Comparison of ENCODE assay signal across 30 cellular contexts in the genomic region with DNA sequence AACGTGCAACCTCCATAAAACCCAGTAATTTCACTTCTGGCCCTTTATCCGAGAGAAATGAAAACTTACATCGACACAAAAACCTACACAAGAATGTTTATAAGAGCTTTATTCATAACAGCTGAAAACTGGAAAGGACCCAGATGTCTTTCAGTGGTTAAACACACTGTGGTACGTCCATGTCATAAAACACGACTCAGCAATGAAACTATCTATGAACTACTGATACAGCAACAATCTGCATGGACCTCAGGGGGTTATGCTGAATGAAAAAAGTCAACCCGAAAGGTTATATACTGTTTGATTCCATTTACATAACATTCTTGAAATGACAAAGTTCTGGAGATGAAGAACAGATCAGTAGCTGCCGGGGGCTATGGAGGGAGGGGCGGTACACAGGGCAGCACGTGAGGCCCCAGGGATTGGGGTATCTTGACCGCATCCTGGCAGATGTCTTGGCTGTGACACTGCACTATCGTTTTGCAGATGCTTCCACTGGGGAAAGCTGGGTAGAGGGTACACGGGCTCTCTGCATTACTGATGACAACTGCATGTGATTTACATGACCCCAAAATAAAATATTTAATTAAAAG. TPM values are rescaled to one million over a fixed set of nuclear protein-coding genes. Genes with fewer than 3 reads are reported as not detected.
DNase-seq lines count a peak whose midpoint lies in the region; ATAC-seq and TF ChIP-seq lines count a peak whose summit lies in the region.
"Had no signal": no experiment of that assay in that cellular context is flagged by ENCODE, and none has a peak within 500 bp of the region (broad histone marks: within the 10 kb centered on the region; RNA-seq: fewer than 3 reads in every experiment).

No MANE protein-coding gene starts in this region.

- H3K27ac Mint-ChIP-seq in activated T-cell treated with anti-CD3 and anti-CD28 coated beads, Interleukin-2, amount 50 U/mL, for 72 hours, result peak overlapping the region; percentile 63
- no peak overlapping the region for H3K27ac Mint-ChIP-seq in CD4-positive, CD25-positive, alpha-beta regulatory T cell
- H3K27ac Mint-ChIP-seq in activated B cell treated with CpG ODN at 0.5 μM for 24 hours, result peak overlapping the region; percentile 66
- peak overlapping the region in 4 of 9 donors; percentile 32 to 74 (median 35) for H3K27ac Mint-ChIP-seq in naive thymus-derived CD4-positive, alpha-beta T cell
- H3K27ac Mint-ChIP-seq: mesothelial cell of epicardium had no signal

- intact Hi-C loops in activated B cell treated with CpG ODN at 0.5 μM for 24 hours (cut with micrococcal nuclease), result no loop called here
- intact Hi-C loops in naive thymus-derived CD4-positive, alpha-beta T cell (cut with micrococcal nuclease), result no loop called here

- H3K27me3 ChIP-seq in CD4-positive, CD25-positive, alpha-beta regulatory T cell (ENCODE audit: control insufficient read depth, insufficient read depth, low read length), result no peaks in the 10 kb centered on the region
- H3K27me3 ChIP-seq in naive thymus-derived CD4-positive, alpha-beta T cell (ENCODE audit: control insufficient read depth in 2 of 2, insufficient read depth in 2 of 2, low read length in 2 of 2), result no peaks in the 10 kb centered on the region
- H3K27me3 ChIP-seq: ovary, SJCRH30, upper lobe of right lung had no signal

- H3K36me3 Mint-ChIP-seq in activated T-cell treated with anti-CD3 and anti-CD28 coated beads, Interleukin-2, amount 50 U/mL, for 72 hours (ENCODE audit: insufficient read depth in 2 of 2), result peaks cover 7 to 17% of the 10 kb centered on the region in 2 donors
- H3K36me3 Mint-ChIP-seq in CD4-positive, CD25-positive, alpha-beta regulatory T cell, result peaks cover 25% of the 10 kb centered on the region
- H3K36me3 Mint-ChIP-seq in activated B cell treated with CpG ODN at 0.5 μM for 24 hours (ENCODE audit: low read depth), result peaks cover 15% of the 10 kb centered on the region
- peaks cover 0 to 28% (median 12%) of the 10 kb centered on the region in 5 donors for H3K36me3 Mint-ChIP-seq in naive thymus-derived CD4-positive, alpha-beta T cell

- H3K9me3 ChIP-seq in CD4-positive, CD25-positive, alpha-beta regulatory T cell (ENCODE audit: control insufficient read depth in 2 of 2, low read length in 2 of 2), result no peaks in the 10 kb centered on the region
- H3K9me3 ChIP-seq in naive thymus-derived CD4-positive, alpha-beta T cell (ENCODE audit: control insufficient read depth in 2 of 3, low read length in 3 of 3), result no peaks in the 10 kb centered on the region
- H3K9me3 ChIP-seq: ovary, SJCRH30, upper lobe of right lung had no signal

- no peak for TF ChIP-seq CTCF in activated B cell treated with CpG ODN at 0.5 μM for 24 hours (IDR thresholded peaks at IDR 0.05)

- peak overlapping the region; percentile 63 to 73 for H3K4me3 Mint-ChIP-seq in activated T-cell treated with anti-CD3 and anti-CD28 coated beads, Interleukin-2, amount 50 U/mL, for 72 hours
- peak overlapping the region in 3 of 4 donors; percentile 46 to 85 (median 80) for H3K4me3 Mint-ChIP-seq in CD4-positive, CD25-positive, alpha-beta regulatory T cell
- H3K4me3 Mint-ChIP-seq in activated B cell treated with CpG ODN at 0.5 μM for 24 hours, result peak overlapping the region; percentile 65
- peak overlapping the region in 6 of 10 donors; percentile 18 to 65 (median 38) for H3K4me3 Mint-ChIP-seq in naive thymus-derived CD4-positive, alpha-beta T cell
- H3K4me3 Mint-ChIP-seq: mesothelial cell of epicardium had no signal

- peaks cover 49% of the 10 kb centered on the region for H3K4me1 Mint-ChIP-seq in activated T-cell treated with anti-CD3 and anti-CD28 coated beads, Interleukin-2, amount 50 U/mL, for 72 hours (ENCODE audit: low read depth)
- peaks cover 12 to 49% (median 37%) of the 10 kb centered on the region in 4 donors for H3K4me1 Mint-ChIP-seq in CD4-positive, CD25-positive, alpha-beta regulatory T cell
- H3K4me1 Mint-ChIP-seq in activated B cell treated with CpG ODN at 0.5 μM for 24 hours, result peaks cover 43% of the 10 kb centered on the region
- H3K4me1 Mint-ChIP-seq in naive thymus-derived CD4-positive, alpha-beta T cell, result peaks cover 30 to 51% (median 44%) of the 10 kb centered on the region in 7 donors

- H3K4me1 ChIP-seq in CD4-positive, CD25-positive, alpha-beta regulatory T cell (ENCODE audit: control insufficient read depth, insufficient read depth, low read length, poor library complexity, severe bottlenecking), result no peaks in the 10 kb centered on the region
- H3K4me1 ChIP-seq in naive thymus-derived CD4-positive, alpha-beta T cell (ENCODE audit: control insufficient read depth in 2 of 2, insufficient read depth in 2 of 2, low read length in 2 of 2), result no peaks in the 10 kb centered on the region
- H3K4me1 ChIP-seq: SJCRH30 had no signal

- H3K36me3 ChIP-seq in CD4-positive, CD25-positive, alpha-beta regulatory T cell (ENCODE audit: control insufficient read depth, insufficient read depth, low read length), result peaks cover 6% of the 10 kb centered on the region
- H3K36me3 ChIP-seq in naive thymus-derived CD4-positive, alpha-beta T cell (ENCODE audit: control insufficient read depth in 2 of 3, insufficient read depth in 3 of 3, low read length in 3 of 3), result peaks cover 0 to 16% (median 0%) of the 10 kb centered on the region in 3 experiments
- H3K36me3 ChIP-seq: ovary, SJCRH30 had no signal

- POLR2A ChIA-PET in activated B cell treated with CpG ODN at 0.5 μM for 24 hours (lab: Charles Lee), result interaction anchor here (1.1 kb wide), 1 partner anchor 57 kb away, joined by 4 read pairs; the partner anchor contains the start of gene PDCD6
- POLR2A ChIA-PET in naive thymus-derived CD4-positive, alpha-beta T cell (lab: Charles Lee), result interaction anchor here (0.6 kb wide), 1 partner anchor 248 kb away, joined by 3 read pairs; no protein-coding TSS in a partner anchor

- no peak for ATAC-seq in activated T-cell treated with anti-CD3 and anti-CD28 coated beads, Interleukin-2, amount 50 U/mL, for 72 hours (replicated peaks in 1 of 2)
- ATAC-seq in CD4-positive, CD25-positive, alpha-beta regulatory T cell (ENCODE audit: low read depth in 2 of 2), result no peak
- ATAC-seq in activated B cell treated with CpG ODN at 0.5 μM for 24 hours (ENCODE audit: low read depth), result peak; percentile 19
- no peak for ATAC-seq in naive thymus-derived CD4-positive, alpha-beta T cell
- ATAC-seq: left ventricle myocardium superior, upper lobe of right lung had no signal

- CTCF ChIA-PET in activated B cell treated with CpG ODN at 0.5 μM for 24 hours (lab: Charles Lee), result interaction anchor here (1.1 kb wide), 1 partner anchor 26 kb away, joined by 4 read pairs; no protein-coding TSS in a partner anchor
- CTCF ChIA-PET in naive thymus-derived CD4-positive, alpha-beta T cell (lab: Charles Lee), result no interaction called here

- H3K4me3 ChIP-seq in CD4-positive, CD25-positive, alpha-beta regulatory T cell (ENCODE audit: low read depth, low read length), result no peak overlapping the region
- H3K4me3 ChIP-seq in naive thymus-derived CD4-positive, alpha-beta T cell (ENCODE audit: low read length), result no peak overlapping the region
- H3K4me3 ChIP-seq: ovary, SJCRH30, upper lobe of right lung had no signal

- H3K9me3 Mint-ChIP-seq in activated T-cell treated with anti-CD3 and anti-CD28 coated beads, Interleukin-2, amount 50 U/mL, for 72 hours, result no peaks in the 10 kb centered on the region
- no peaks in the 10 kb centered on the region for H3K9me3 Mint-ChIP-seq in CD4-positive, CD25-positive, alpha-beta regulatory T cell
- H3K9me3 Mint-ChIP-seq in activated B cell treated with CpG ODN at 0.5 μM for 24 hours, result no peaks in the 10 kb centered on the region
- H3K9me3 Mint-ChIP-seq in naive thymus-derived CD4-positive, alpha-beta T cell, result no peaks in the 10 kb centered on the region
- H3K9me3 Mint-ChIP-seq: mesothelial cell of epicardium, naive B cell had no signal

- no peak for DNase-seq in activated T-cell treated with anti-CD3 and anti-CD28 coated beads, Interleukin-2, amount 50 U/mL, for 72 hours
- DNase-seq in activated T-cell treated with anti-CD3 and anti-CD28 coated beads, Interleukin-2, amount 50 U/mL, for 1 hour, result no peak
- no peak for DNase-seq in CD4-positive, CD25-positive, alpha-beta regulatory T cell
- DNase-seq in activated B cell treated with CpG ODN at 0.5 μM for 24 hours (no peak), NCI-H187 treated with DMSO at 0.1 percent for 48 hours (lab: John Stamatoyannopoulos, UW) (no peak), germinal center (ENCODE audit: low spot score) (no peak), occipital lobe (lab: John Stamatoyannopoulos, UW) (no peak)
- no peak for DNase-seq in naive thymus-derived CD4-positive, alpha-beta T cell
- DNase-seq: ACHN; activated CD4-positive, CD25-positive, alpha-beta regulatory T cell treated with anti-CD3 and anti-CD28 coated beads, Interleukin-2, amount 50 U/mL, for 72 hours; effector CD8-positive, alpha-beta T cell; glutamatergic neuron; islet precursor cell; KG1; left ventricle myocardium superior; naive B cell; NCI-H1436 treated with DMSO at 0.1 percent for 48 hours; NCI-H446; NCI-H774; ovary; SJCRH30; small intestine; T-helper 1 cell had no signal

- no peaks in the 10 kb centered on the region for H3K27me3 Mint-ChIP-seq in activated T-cell treated with anti-CD3 and anti-CD28 coated beads, Interleukin-2, amount 50 U/mL, for 72 hours (ENCODE audit: low read depth)
- peaks cover under 1% of the 10 kb centered on the region for H3K27me3 Mint-ChIP-seq in CD4-positive, CD25-positive, alpha-beta regulatory T cell
- H3K27me3 Mint-ChIP-seq in activated B cell treated with CpG ODN at 0.5 μM for 24 hours, result no peaks in the 10 kb centered on the region
- H3K27me3 Mint-ChIP-seq in naive thymus-derived CD4-positive, alpha-beta T cell, result peaks cover 0 to under 1% (median 0%) of the 10 kb centered on the region in 5 donors
- H3K27me3 Mint-ChIP-seq: naive B cell had no signal

- no peak overlapping the region for H3K27ac ChIP-seq in CD4-positive, CD25-positive, alpha-beta regulatory T cell (ENCODE audit: insufficient read depth, low read length, poor library complexity, severe bottlenecking)
- H3K27ac ChIP-seq in naive thymus-derived CD4-positive, alpha-beta T cell (ENCODE audit: low read depth, low read length), result no peak overlapping the region
- H3K27ac ChIP-seq: C4-2B, ovary, SJCRH30, upper lobe of right lung had no signal

RNA-seq across cellular contexts. Expression of gene CCDC127, which starts 4.1 kb away (rescaled TPM):
- total RNA-seq in activated T-cell treated with anti-CD3 and anti-CD28 coated beads, Interleukin-2, amount 50 U/mL, for 72 hours, result 1 to 10 TPM; 6.7 to 8.5 TPM
- 4.0 TPM for total RNA-seq in CD4-positive, CD25-positive, alpha-beta regulatory T cell
- polyA plus RNA-seq in CD4-positive, CD25-positive, alpha-beta regulatory T cell, result 1 to 10 TPM; 3.2 to 5.7 (median 4.4) TPM
- total RNA-seq in activated B cell treated with CpG ODN at 0.5 μM for 24 hours (5.7 and 6.4 TPM in 2 replicates), occipital lobe (6.7 TPM)
- total RNA-seq in naive thymus-derived CD4-positive, alpha-beta T cell, result 1 to 10 TPM; 2.9 to 9.7 (median 6.5) TPM
- 1 to 10 TPM; 5.2 to 5.6 TPM for polyA plus RNA-seq in naive thymus-derived CD4-positive, alpha-beta T cell

RNA-seq across cellular contexts. Expression of gene SDHA, which starts 4.2 kb away (rescaled TPM):
- total RNA-seq in activated T-cell treated with anti-CD3 and anti-CD28 coated beads, Interleukin-2, amount 50 U/mL, for 72 hours, result 100 to 1,000 TPM; 143 to 144 TPM
- 246 TPM for total RNA-seq in CD4-positive, CD25-positive, alpha-beta regulatory T cell
- polyA plus RNA-seq in CD4-positive, CD25-positive, alpha-beta regulatory T cell, result 100 to 1,000 TPM; 211 to 290 (median 229) TPM
- total RNA-seq in activated B cell treated with CpG ODN at 0.5 μM for 24 hours, result 90.5 and 95.7 TPM in 2 replicates
- total RNA-seq in naive thymus-derived CD4-positive, alpha-beta T cell, result 100 to 1,000 TPM; 120 to 180 (median 148) TPM
- polyA plus RNA-seq in naive thymus-derived CD4-positive, alpha-beta T cell, result 100 to 1,000 TPM; 185 to 205 TPM
- 74.4 TPM for total RNA-seq in occipital lobe

RNA-seq across cellular contexts. Expression of gene LRRC14B, which starts 22.6 kb away (rescaled TPM):
- not detected for total RNA-seq in activated T-cell treated with anti-CD3 and anti-CD28 coated beads, Interleukin-2, amount 50 U/mL, for 72 hours
- not detected for total RNA-seq in CD4-positive, CD25-positive, alpha-beta regulatory T cell
- not detected for polyA plus RNA-seq in CD4-positive, CD25-positive, alpha-beta regulatory T cell
- total RNA-seq in activated B cell treated with CpG ODN at 0.5 μM for 24 hours (not detected in 2 replicates), occipital lobe (not detected)
- not detected for total RNA-seq in naive thymus-derived CD4-positive, alpha-beta T cell
- under 1 TPM in 1 of 2 donors, not detected in 1; 0.51 TPM for polyA plus RNA-seq in naive thymus-derived CD4-positive, alpha-beta T cell
- total RNA-seq: bronchial epithelial cell, epithelial cell of proximal tubule, HT-29, renal cortical epithelial cell, SJCRH30, upper lobe of right lung had no signal

RNA-seq across cellular contexts. Expression of gene PDCD6, which starts 57.5 kb away (rescaled TPM):
- total RNA-seq in activated T-cell treated with anti-CD3 and anti-CD28 coated beads, Interleukin-2, amount 50 U/mL, for 72 hours, result 10 to 100 TPM; 71.0 to 72.3 TPM
- total RNA-seq in CD4-positive, CD25-positive, alpha-beta regulatory T cell, result 55.3 TPM
- polyA plus RNA-seq in CD4-positive, CD25-positive, alpha-beta regulatory T cell, result 100 to 1,000 TPM; 218 to 245 (median 231) TPM
- total RNA-seq in activated B cell treated with CpG ODN at 0.5 μM for 24 hours, result 113 and 116 TPM in 2 replicates
- total RNA-seq in naive thymus-derived CD4-positive, alpha-beta T cell, result 10 to 100 TPM; 53.1 to 95.3 (median 83.7) TPM
- polyA plus RNA-seq in naive thymus-derived CD4-positive, alpha-beta T cell, result 100 to 1,000 TPM; 198 to 224 TPM
- 63.9 TPM for total RNA-seq in occipital lobe

Comparison
In these comparisons a context has a peak if more than half of its experiments do, and no peak if none do; other contexts are left out.
1. H3K27ac Mint-ChIP-seq: peak in activated T-cell treated with anti-CD3 and anti-CD28 coated beads, Interleukin-2, amount 50 U/mL, for 72 hours (single experiment) and activated B cell treated with CpG ODN at 0.5 μM for 24 hours (single experiment); none in CD4-positive, CD25-positive, alpha-beta regulatory T cell (0 of 3).
2. Peak in every context shown above with its lines, with median percentiles within 50 percentile points of each other: H3K4me3 Mint-ChIP-seq.